26 cellular contexts compared by ENCODE assay signal in the genomic region with DNA sequence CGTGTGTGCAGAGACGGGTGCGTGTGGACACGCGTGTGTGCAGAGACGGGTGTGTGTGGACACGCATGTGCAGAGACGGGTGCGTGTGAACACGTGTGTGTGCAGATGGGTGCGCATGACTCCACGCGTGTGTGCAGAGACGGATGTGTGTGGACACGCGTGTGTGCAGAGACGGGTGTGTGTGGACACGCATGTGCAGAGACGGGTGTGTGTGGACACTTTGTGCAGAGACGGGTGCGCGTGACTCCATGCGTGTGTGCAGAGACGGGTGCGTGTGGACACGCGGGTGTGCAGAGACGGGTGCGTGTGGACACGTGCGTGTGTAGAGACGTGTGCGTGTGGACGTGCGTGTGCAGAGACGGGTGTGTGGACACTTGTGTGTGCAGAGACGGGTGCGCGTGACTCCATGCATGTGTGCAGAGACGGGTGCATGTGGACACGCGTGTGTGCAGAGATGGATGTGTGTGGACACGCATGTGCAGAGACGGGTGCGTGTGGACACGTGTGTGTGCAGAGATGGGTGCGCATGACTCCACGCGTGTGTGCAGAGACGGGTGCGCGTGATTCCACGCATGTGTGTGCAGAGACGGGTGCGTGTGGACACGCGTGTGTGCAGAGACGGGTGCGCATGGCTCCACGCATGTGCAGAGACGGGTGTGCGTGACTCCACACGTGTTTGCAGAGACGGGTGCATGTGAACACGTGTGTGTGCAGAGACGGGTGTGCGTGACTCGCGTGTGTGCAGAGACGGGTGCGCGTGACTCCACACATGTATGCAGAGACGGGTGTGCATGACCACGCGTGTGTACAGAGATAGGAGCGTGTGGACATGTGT. TPM values are rescaled to one million over a fixed set of nuclear protein-coding genes. Genes with fewer than 3 reads are reported as not detected.
A peak's percentile ranks its signal among the peaks of the same experiment; 100 is the strongest.
DNase-seq lines count a peak whose midpoint lies in the region; ATAC-seq, FAIRE-seq and TF ChIP-seq lines count a peak whose summit lies in the region.
"Had no signal": no experiment of that assay in that cellular context is flagged by ENCODE, and none has a peak within 500 bp of the region (broad histone marks: within the 10 kb centered on the region; RNA-seq: fewer than 3 reads in every experiment).

No MANE protein-coding gene starts in this region.

- H4K20me1 ChIP-seq in HCT116 (ENCODE audit: insufficient read depth) (no peaks in the 10 kb centered on the region), HepG2 (ENCODE audit: insufficient read depth, low read length) (no peaks in the 10 kb centered on the region)

- peaks cover 0 to 5% of the 10 kb centered on the region in 2 experiments; a peak in 1 of 4 replicates for H3K4me1 ChIP-seq in HCT116 (ENCODE audit: control insufficient read depth in 1 of 2, insufficient read depth in 2 of 2, low read length in 2 of 2)
- H3K4me1 ChIP-seq in HepG2 (ENCODE audit: insufficient read depth, low read length): peaks cover 75% of the 10 kb centered on the region

- intact Hi-C loops in HCT116 (cut with micrococcal nuclease): no loop called here
- intact Hi-C loops in HepG2 (cut with micrococcal nuclease; ENCODE audit: unreplicated experiment): no loop called here

- H3K4me3 ChIP-seq in HCT116 (replicated peaks in 1 of 2; ENCODE audit: low read depth in 1 of 2, low read length in 2 of 2): no peak overlapping the region
- H3K4me3 ChIP-seq in HepG2 (replicated peaks in 1 of 3; ENCODE audit: insufficient read depth in 1 of 3, low read depth in 2 of 3, low read length in 3 of 3): no peak overlapping the region; a peak in 1 of 6 replicates
- H3K4me3 ChIP-seq: A549; BLaER1 treated with 17β-estradiol and CSF1 and Interleukin-3, amounts not matched to agents 10 nM and 100 nM; MG63; SJCRH30 had no signal

- TF ChIP-seq EP300 in HepG2 (IDR thresholded peaks at IDR 0.05; ENCODE audit: low read depth in 2 of 2, low read length in 2 of 2) (no peak), HepG2 (CRISPR knock-in tag; IDR thresholded peaks at IDR 0.05; ENCODE audit: borderline replicate concordance) (no peak)

- no peaks in the 10 kb centered on the region for H3K36me3 Mint-ChIP-seq in progenitor cell of endocrine pancreas (ENCODE audit: insufficient read depth)

- peaks cover 4% of the 10 kb centered on the region for H3K4me1 Mint-ChIP-seq in progenitor cell of endocrine pancreas (ENCODE audit: low read depth)

- TF ChIP-seq RAD21 in HCT116 (IDR thresholded peaks at IDR 0.05; ENCODE audit: low read depth): no peak
- TF ChIP-seq RAD21 in HepG2 (CRISPR knock-in tag; IDR thresholded peaks at IDR 0.05): no peak

- POLR2A ChIA-PET in HCT116 (lab: Charles Lee) (no interaction called here), RWPE1 (lab: Yijun Ruan, JAX; ENCODE audit: low non-redundant PET) (no interaction called here), HepG2 (lab: Yijun Ruan, JAX) (interaction anchor here (0.9 to 20.8 kb wide), 6 partner anchors 9 to 76 kb away, joined by 3 to 270 read pairs (median 4); no protein-coding TSS in a partner anchor)

- in situ Hi-C loops in HepG2 (cut with HindIII; ENCODE audit: extremely low pct_ligation_motif_present, low pct_unique_long_range_greater_than_20kb): no loop called here

- H3K9me3 ChIP-seq in HCT116 (ENCODE audit: control insufficient read depth in 1 of 2, insufficient read depth in 1 of 2, low read depth in 1 of 2, low read length in 2 of 2) (peaks cover 0 to 21% of the 10 kb centered on the region in 2 experiments; a peak in 1 of 4 replicates), HepG2 (ENCODE audit: low read length) (no peaks in the 10 kb centered on the region)
- H3K9me3 ChIP-seq: A549, MG63, SJCRH30 had no signal

- H3K4me2 ChIP-seq in HCT116 (ENCODE audit: low read length) (no peak overlapping the region), HepG2 (ENCODE audit: low read depth, low read length) (peak overlapping the region; percentile 81; the same call in 1 of the 2 replicates)
- H3K4me2 ChIP-seq: A549; BLaER1 treated with 17β-estradiol and CSF1 and Interleukin-3, amounts not matched to agents 10 nM and 100 nM had no signal

- no peaks in the 10 kb centered on the region for H3K9me3 Mint-ChIP-seq in progenitor cell of endocrine pancreas (ENCODE audit: low read depth)
- H3K9me3 Mint-ChIP-seq: CD4-positive, alpha-beta T cell had no signal

- H3K9ac ChIP-seq in HCT116 (ENCODE audit: low read length): no peak overlapping the region
- no peak overlapping the region for H3K9ac ChIP-seq in HepG2 (ENCODE audit: insufficient read depth, low read depth, low read length)
- H3K9ac ChIP-seq: BLaER1 treated with 17β-estradiol and CSF1 and Interleukin-3, amounts not matched to agents 10 nM and 100 nM had no signal

- H3K36me3 ChIP-seq in HCT116 (ENCODE audit: control insufficient read depth in 1 of 2, insufficient read depth in 2 of 2, low read length in 2 of 2): no peaks in the 10 kb centered on the region
- H3K36me3 ChIP-seq in HepG2 (replicated peaks in 1 of 2; ENCODE audit: control insufficient read depth in 1 of 2, insufficient read depth in 2 of 2, low read length in 2 of 2): no peaks in the 10 kb centered on the region
- H3K36me3 ChIP-seq: BLaER1 treated with 17β-estradiol and CSF1 and Interleukin-3, amounts not matched to agents 10 nM and 100 nM; MG63; SJCRH30 had no signal

- TF ChIP-seq POLR2A in HCT116 (IDR thresholded peaks at IDR 0.05; ENCODE audit: borderline replicate concordance, extremely low read depth, insufficient read depth, insufficient read length) (no peak), HepG2 (IDR thresholded peaks at IDR 0.05; ENCODE audit: insufficient read depth in 1 of 2, low read depth in 2 of 2, low read length in 2 of 2) (no peak)

- H3K27me3 ChIP-seq in HCT116 (ENCODE audit: insufficient read depth, low read length): no peaks in the 10 kb centered on the region
- no peaks in the 10 kb centered on the region; a peak in 1 of 5 replicates for H3K27me3 ChIP-seq in HepG2 (ENCODE audit: control insufficient read depth in 1 of 2, insufficient read depth in 2 of 2, low read length in 2 of 2)
- H3K27me3 ChIP-seq: MG63 had no signal

- BruUV-seq in HCT116 (replicated peaks; lab: Mats Ljungman, UMichigan): no TSS peak
- no TSS peak for BruUV-seq in HepG2 (replicated peaks; lab: Mats Ljungman, UMichigan)

- WGBS in HepG2 (ENCODE audit: low lambda C conversion rate): 96% methylated on average over 76 of the region's 76 CpGs

- RAD21 ChIA-PET in HCT116 (lab: Charles Lee; ENCODE audit: low non-redundant PET in 1 of 2, low total read pairs in 2 of 2, uncharacterized antibody in 2 of 2, unreplicated experiment in 2 of 2): no interaction called here

- TF ChIP-seq CTCF in HCT116 (IDR thresholded peaks at IDR 0.05 in 2 of 3, conservative IDR thresholded peaks at IDR 0.05 in 1 of 3; ENCODE audit: borderline replicate concordance in 1 of 3, insufficient read depth in 1 of 3, low read depth in 2 of 3, low read length in 2 of 3) (no peak), RWPE1 (conservative IDR thresholded peaks at IDR 0.05; ENCODE audit: low read depth) (no peak), HepG2 (CRISPR knock-in tag; IDR thresholded peaks at IDR 0.05) (no peak), progenitor cell of endocrine pancreas (IDR thresholded peaks at IDR 0.05; ENCODE audit: unreplicated experiment) (no peak)

- H3K27ac Mint-ChIP-seq in progenitor cell of endocrine pancreas: no peak overlapping the region
- H3K27ac Mint-ChIP-seq: CD4-positive, alpha-beta T cell had no signal

- FAIRE-seq in HepG2 (lab: Jason Lieb, UNC): no peak
- FAIRE-seq: A549, D721Med had no signal

- H2AFZ ChIP-seq in HCT116 (ENCODE audit: low read depth, low read length, poor library complexity, severe bottlenecking) (no peak overlapping the region), HepG2 (ENCODE audit: low read length) (no peak overlapping the region)

- CTCF ChIA-PET in HCT116 (lab: Charles Lee): no interaction called here
- CTCF ChIA-PET in RWPE1 (lab: Yijun Ruan, JAX): no interaction called here
- CTCF ChIA-PET in HepG2 (lab: Yijun Ruan, JAX; ENCODE audit: low intra/inter-chr PET ratio, low total read pairs): no interaction called here

- H3K27ac ChIP-seq in HCT116 (ENCODE audit: low read depth, low read length): peak overlapping the region; percentile 4; the same call in 1 of the 2 replicates
- H3K27ac ChIP-seq in RWPE1: peak overlapping the region; percentile 50; the same call in 1 of the 2 replicates
- no peak overlapping the region for H3K27ac ChIP-seq in HepG2 (ENCODE audit: extremely low read length, insufficient read depth, low read length)
- H3K27ac ChIP-seq: A549; BLaER1 treated with 17β-estradiol and CSF1 and Interleukin-3, amounts not matched to agents 10 nM and 100 nM; SJCRH30 had no signal

- DNase-seq in HCT116 (ENCODE audit: low read depth, low spot score): no peak
- no peak for DNase-seq in RWPE1 (ENCODE audit: low spot score)
- no peak for DNase-seq in HepG2 (ENCODE audit: low spot score)
- no peak for DNase-seq in progenitor cell of endocrine pancreas (ENCODE audit: low spot score, unreplicated experiment)
- DNase-seq in retina: no peak
- DNase-seq: AML-193; CD4-positive, alpha-beta T cell; GOT3; HCEC 1CT; KBM-7; MG63; NCI-H1105 treated with DMSO at 0.1 percent for 48 hours; NCI-H146; NCI-H1930; NCI-H446; NCI-H524 treated with DMSO at 0.1 percent for 48 hours; NCI-H774; NK-92 treated with Interleukin-12 subunit alpha and Interleukin-12 subunit beta, amount 100 ng/mL, for 24 hours; PC-3; SJCRH30 had no signal

- no peaks in the 10 kb centered on the region for H3K79me2 ChIP-seq in HCT116 (ENCODE audit: insufficient read depth, low read length)
- peaks cover 3% of the 10 kb centered on the region for H3K79me2 ChIP-seq in HepG2 (ENCODE audit: insufficient read depth, low read length)

- ATAC-seq in HCT116 (no peak), HepG2 (no peak)
- ATAC-seq: A549, PC-3, Right ventricle myocardium inferior, SK-N-SH treated with all-trans-retinoic acid at 6 μM for 48 hours had no signal

- H3K9me2 ChIP-seq in HCT116 (ENCODE audit: insufficient read depth): no peaks in the 10 kb centered on the region

- H3K27me3 Mint-ChIP-seq in progenitor cell of endocrine pancreas: peaks cover 3% of the 10 kb centered on the region
- H3K27me3 Mint-ChIP-seq: CD4-positive, alpha-beta T cell had no signal

- H3K4me3 Mint-ChIP-seq in progenitor cell of endocrine pancreas (ENCODE audit: low read depth): no peak overlapping the region
- H3K4me3 Mint-ChIP-seq: CD4-positive, alpha-beta T cell had no signal

RNA-seq across cellular contexts. Expression of gene CD7, which starts 1.6 kb away (rescaled TPM):
- total RNA-seq in HCT116 (2021; ENCODE audit: unreplicated experiment) (0.61 TPM), HepG2 (2016; rRNA removed; fragmentation: Illumina TruSeq; extraction: Trizol) (29.7 and 67.6 TPM in 2 replicates), progenitor cell of endocrine pancreas (0.31 and 0.46 TPM in 2 replicates)
- 0.08 and 0.39 TPM in 2 replicates for polyA plus RNA-seq in HCT116 (2012)
- total RNA-seq in HepG2 (2016; cell fraction: cytosol; rRNA removed; fragmentation: Illumina TruSeq; extraction: Trizol; ENCODE audit: low read depth): 23.3 and 25.5 TPM in 2 replicates
- 24.7 and 74.3 TPM in 2 replicates for total RNA-seq in HepG2 (2016; cell fraction: insoluble cytoplasmic fraction; rRNA removed; fragmentation: Illumina TruSeq; extraction: Trizol)
- total RNA-seq in HepG2 (2016; cell fraction: membrane; rRNA removed; fragmentation: Illumina TruSeq; extraction: Trizol): 36.8 and 47.2 TPM in 2 replicates
- 53.2 and 64.7 TPM in 2 replicates for total RNA-seq in HepG2 (2016; cell fraction: nucleus; rRNA removed; fragmentation: Illumina TruSeq; extraction: Trizol)
- polyA plus RNA-seq in HepG2 (2011; rRNA removed): 72.7 and 76.4 TPM in 2 replicates
- 34.4 and 89.4 TPM in 2 replicates for polyA plus RNA-seq in HepG2 (2011; cell fraction: cytosol; rRNA removed)
- polyA plus RNA-seq in HepG2 (2011; cell fraction: nucleus; rRNA removed): 127 and 155 TPM in 2 replicates
- polyA plus RNA-seq in HepG2 (2012): 46.2 and 62.8 TPM in 2 replicates
- polyA plus RNA-seq in HepG2 (2016; cell fraction: cytosol; fragmentation: Illumina TruSeq; extraction: Trizol; ENCODE audit: low read depth): 56.5 and 63.8 TPM in 2 replicates
- polyA plus RNA-seq in HepG2 (2016; cell fraction: insoluble cytoplasmic fraction; fragmentation: Illumina TruSeq; extraction: Trizol; ENCODE audit: low read depth): 56.7 and 68.4 TPM in 2 replicates
- polyA plus RNA-seq in HepG2 (2016; cell fraction: membrane; fragmentation: Illumina TruSeq; extraction: Trizol; ENCODE audit: low read depth): 78.3 and 78.6 TPM in 2 replicates
- 226 and 244 TPM in 2 replicates for polyA plus RNA-seq in HepG2 (2016; cell fraction: nucleus; fragmentation: Illumina TruSeq; extraction: Trizol; ENCODE audit: insufficient read depth, low read depth)
- 43.3 TPM in 1 of 2 replicates, not detected in the other for polyA minus RNA-seq in HepG2 (2011; rRNA and poly(A)+ RNA removed; ENCODE audit: low replicate concordance)
- 31.0 and 32.1 TPM in 2 replicates for polyA minus RNA-seq in HepG2 (2011; cell fraction: cytosol; rRNA and poly(A)+ RNA removed)
- 7.9 and 8.8 TPM in 2 replicates for polyA minus RNA-seq in HepG2 (2011; cell fraction: nucleus; rRNA and poly(A)+ RNA removed)
- total RNA-seq: HT-29 had no signal
- polyA plus RNA-seq: A549 had no signal

RNA-seq across cellular contexts. Expression of gene SECTM1, which starts 14.6 kb away (rescaled TPM):
- total RNA-seq in HCT116 (2021; ENCODE audit: unreplicated experiment) (6.8 TPM), HepG2 (2016; rRNA removed; fragmentation: Illumina TruSeq; extraction: Trizol) (2.4 and 5.3 TPM in 2 replicates), progenitor cell of endocrine pancreas (not detected in 2 replicates)
- polyA plus RNA-seq in HCT116 (2012): 6.8 and 8.8 TPM in 2 replicates
- 3.3 TPM in 2 replicates for total RNA-seq in HepG2 (2016; cell fraction: cytosol; rRNA removed; fragmentation: Illumina TruSeq; extraction: Trizol; ENCODE audit: low read depth)
- total RNA-seq in HepG2 (2016; cell fraction: insoluble cytoplasmic fraction; rRNA removed; fragmentation: Illumina TruSeq; extraction: Trizol): 3.0 and 5.5 TPM in 2 replicates
- 3.8 and 5.6 TPM in 2 replicates for total RNA-seq in HepG2 (2016; cell fraction: membrane; rRNA removed; fragmentation: Illumina TruSeq; extraction: Trizol)
- 6.9 and 7.3 TPM in 2 replicates for total RNA-seq in HepG2 (2016; cell fraction: nucleus; rRNA removed; fragmentation: Illumina TruSeq; extraction: Trizol)
- polyA plus RNA-seq in HepG2 (2011; rRNA removed): 3.5 and 4.2 TPM in 2 replicates
- 2.7 and 4.2 TPM in 2 replicates for polyA plus RNA-seq in HepG2 (2011; cell fraction: cytosol; rRNA removed)
- polyA plus RNA-seq in HepG2 (2011; cell fraction: nucleus; rRNA removed): 6.7 and 7.1 TPM in 2 replicates
- 5.0 and 7.2 TPM in 2 replicates for polyA plus RNA-seq in HepG2 (2012)
- 2.6 and 3.4 TPM in 2 replicates for polyA plus RNA-seq in HepG2 (2016; cell fraction: cytosol; fragmentation: Illumina TruSeq; extraction: Trizol; ENCODE audit: low read depth)
- polyA plus RNA-seq in HepG2 (2016; cell fraction: insoluble cytoplasmic fraction; fragmentation: Illumina TruSeq; extraction: Trizol; ENCODE audit: low read depth): 4.0 and 4.2 TPM in 2 replicates
- 4.3 and 4.7 TPM in 2 replicates for polyA plus RNA-seq in HepG2 (2016; cell fraction: membrane; fragmentation: Illumina TruSeq; extraction: Trizol; ENCODE audit: low read depth)
- 5.1 and 5.5 TPM in 2 replicates for polyA plus RNA-seq in HepG2 (2016; cell fraction: nucleus; fragmentation: Illumina TruSeq; extraction: Trizol; ENCODE audit: insufficient read depth, low read depth)
- 8.8 and 15.0 TPM in 2 replicates for polyA minus RNA-seq in HepG2 (2011; rRNA and poly(A)+ RNA removed; ENCODE audit: low replicate concordance)
- polyA minus RNA-seq in HepG2 (2011; cell fraction: cytosol; rRNA and poly(A)+ RNA removed): 1.9 and 2.6 TPM in 2 replicates
- 5.0 and 7.3 TPM in 2 replicates for polyA minus RNA-seq in HepG2 (2011; cell fraction: nucleus; rRNA and poly(A)+ RNA removed)

RNA-seq across cellular contexts. Expression of gene TEX19, which starts 40.1 kb away (rescaled TPM):
- total RNA-seq in HCT116 (2021; ENCODE audit: unreplicated experiment): 2.1 TPM
- polyA plus RNA-seq in HCT116 (2012): 2.2 and 2.8 TPM in 2 replicates
- total RNA-seq in HepG2 (2016; rRNA removed; fragmentation: Illumina TruSeq; extraction: Trizol): 1.3 and 1.8 TPM in 2 replicates
- total RNA-seq in HepG2 (2016; cell fraction: cytosol; rRNA removed; fragmentation: Illumina TruSeq; extraction: Trizol; ENCODE audit: low read depth): 0.61 and 0.62 TPM in 2 replicates
- 1.6 TPM in 2 replicates for total RNA-seq in HepG2 (2016; cell fraction: insoluble cytoplasmic fraction; rRNA removed; fragmentation: Illumina TruSeq; extraction: Trizol)
- 1.4 and 1.7 TPM in 2 replicates for total RNA-seq in HepG2 (2016; cell fraction: membrane; rRNA removed; fragmentation: Illumina TruSeq; extraction: Trizol)
- 0.31 and 0.50 TPM in 2 replicates for total RNA-seq in HepG2 (2016; cell fraction: nucleus; rRNA removed; fragmentation: Illumina TruSeq; extraction: Trizol)
- 4.9 and 6.0 TPM in 2 replicates for polyA plus RNA-seq in HepG2 (2011; rRNA removed)
- polyA plus RNA-seq in HepG2 (2011; cell fraction: cytosol; rRNA removed): 4.4 and 5.4 TPM in 2 replicates
- 1.8 TPM in 2 replicates for polyA plus RNA-seq in HepG2 (2011; cell fraction: nucleus; rRNA removed)
- 3.9 TPM in 2 replicates for polyA plus RNA-seq in HepG2 (2012)
- 0.29 and 0.36 TPM in 2 replicates for polyA plus RNA-seq in HepG2 (2016; cell fraction: cytosol; fragmentation: Illumina TruSeq; extraction: Trizol; ENCODE audit: low read depth)
- 1.2 and 1.6 TPM in 2 replicates for polyA plus RNA-seq in HepG2 (2016; cell fraction: insoluble cytoplasmic fraction; fragmentation: Illumina TruSeq; extraction: Trizol; ENCODE audit: low read depth)
- 0.61 and 0.72 TPM in 2 replicates for polyA plus RNA-seq in HepG2 (2016; cell fraction: membrane; fragmentation: Illumina TruSeq; extraction: Trizol; ENCODE audit: low read depth)
- polyA plus RNA-seq in HepG2 (2016; cell fraction: nucleus; fragmentation: Illumina TruSeq; extraction: Trizol; ENCODE audit: insufficient read depth, low read depth): 0.55 and 1.4 TPM in 2 replicates
- 1.6 and 8.6 TPM in 2 replicates for polyA minus RNA-seq in HepG2 (2011; rRNA and poly(A)+ RNA removed; ENCODE audit: low replicate concordance)
- polyA minus RNA-seq in HepG2 (2011; cell fraction: cytosol; rRNA and poly(A)+ RNA removed): 1.8 and 2.5 TPM in 2 replicates
- polyA minus RNA-seq in HepG2 (2011; cell fraction: nucleus; rRNA and poly(A)+ RNA removed): 0.26 and 0.50 TPM in 2 replicates
- 0.24 TPM in 1 of 2 replicates, not detected in the other for total RNA-seq in progenitor cell of endocrine pancreas
- total RNA-seq: CD4-positive, alpha-beta T cell; Right ventricle myocardium inferior had no signal

RNA-seq across cellular contexts. Expression of gene CSNK1D, which starts 45.5 kb away (rescaled TPM):
- total RNA-seq in HCT116 (2021; ENCODE audit: unreplicated experiment): 176 TPM
- 184 and 197 TPM in 2 replicates for polyA plus RNA-seq in HCT116 (2012)
- 28.4 and 31.5 TPM in 2 replicates for total RNA-seq in HepG2 (2016; rRNA removed; fragmentation: Illumina TruSeq; extraction: Trizol)
- total RNA-seq in HepG2 (2016; cell fraction: cytosol; rRNA removed; fragmentation: Illumina TruSeq; extraction: Trizol; ENCODE audit: low read depth): 19.2 and 20.4 TPM in 2 replicates
- 23.0 and 34.1 TPM in 2 replicates for total RNA-seq in HepG2 (2016; cell fraction: insoluble cytoplasmic fraction; rRNA removed; fragmentation: Illumina TruSeq; extraction: Trizol)
- 24.3 and 26.6 TPM in 2 replicates for total RNA-seq in HepG2 (2016; cell fraction: membrane; rRNA removed; fragmentation: Illumina TruSeq; extraction: Trizol)
- total RNA-seq in HepG2 (2016; cell fraction: nucleus; rRNA removed; fragmentation: Illumina TruSeq; extraction: Trizol): 42.8 and 45.6 TPM in 2 replicates
- polyA plus RNA-seq in HepG2 (2011; rRNA removed): 128 and 148 TPM in 2 replicates
- polyA plus RNA-seq in HepG2 (2011; cell fraction: cytosol; rRNA removed): 81.5 and 90.2 TPM in 2 replicates
- polyA plus RNA-seq in HepG2 (2011; cell fraction: nucleus; rRNA removed): 1,010 and 1,066 TPM in 2 replicates
- 164 and 234 TPM in 2 replicates for polyA plus RNA-seq in HepG2 (2012)
- polyA plus RNA-seq in HepG2 (2016; cell fraction: cytosol; fragmentation: Illumina TruSeq; extraction: Trizol; ENCODE audit: low read depth): 19.6 and 21.8 TPM in 2 replicates
- polyA plus RNA-seq in HepG2 (2016; cell fraction: insoluble cytoplasmic fraction; fragmentation: Illumina TruSeq; extraction: Trizol; ENCODE audit: low read depth): 71.8 and 89.7 TPM in 2 replicates
- 40.8 and 42.7 TPM in 2 replicates for polyA plus RNA-seq in HepG2 (2016; cell fraction: membrane; fragmentation: Illumina TruSeq; extraction: Trizol; ENCODE audit: low read depth)
- 316 and 342 TPM in 2 replicates for polyA plus RNA-seq in HepG2 (2016; cell fraction: nucleus; fragmentation: Illumina TruSeq; extraction: Trizol; ENCODE audit: insufficient read depth, low read depth)
- 78.0 and 103 TPM in 2 replicates for polyA minus RNA-seq in HepG2 (2011; rRNA and poly(A)+ RNA removed; ENCODE audit: low replicate concordance)
- 51.7 and 60.9 TPM in 2 replicates for polyA minus RNA-seq in HepG2 (2011; cell fraction: cytosol; rRNA and poly(A)+ RNA removed)
- 117 and 118 TPM in 2 replicates for polyA minus RNA-seq in HepG2 (2011; cell fraction: nucleus; rRNA and poly(A)+ RNA removed)
- total RNA-seq in progenitor cell of endocrine pancreas: 224 and 227 TPM in 2 replicates

RNA-seq across cellular contexts. Expression of gene UTS2R, which starts 52.6 kb away (rescaled TPM):
- total RNA-seq in HCT116 (2021; ENCODE audit: unreplicated experiment) (not detected), HepG2 (2016; rRNA removed; fragmentation: Illumina TruSeq; extraction: Trizol) (0.13 TPM in 1 of 2 replicates, not detected in the other), progenitor cell of endocrine pancreas (0.22 TPM in 2 replicates)
- 0.07 TPM in 1 of 2 replicates, not detected in the other for polyA plus RNA-seq in HCT116 (2012)
- not detected in 2 replicates for total RNA-seq in HepG2 (2016; cell fraction: cytosol; rRNA removed; fragmentation: Illumina TruSeq; extraction: Trizol; ENCODE audit: low read depth)
- 0.11 TPM in 1 of 2 replicates, not detected in the other for total RNA-seq in HepG2 (2016; cell fraction: insoluble cytoplasmic fraction; rRNA removed; fragmentation: Illumina TruSeq; extraction: Trizol)
- not detected in 2 replicates for total RNA-seq in HepG2 (2016; cell fraction: membrane; rRNA removed; fragmentation: Illumina TruSeq; extraction: Trizol)
- 0.38 TPM in 1 of 2 replicates, not detected in the other for total RNA-seq in HepG2 (2016; cell fraction: nucleus; rRNA removed; fragmentation: Illumina TruSeq; extraction: Trizol)
- polyA plus RNA-seq in HepG2 (2011; rRNA removed): 0.10 and 0.15 TPM in 2 replicates
- 0.08 and 0.12 TPM in 2 replicates for polyA plus RNA-seq in HepG2 (2011; cell fraction: cytosol; rRNA removed)
- 1.7 and 2.2 TPM in 2 replicates for polyA plus RNA-seq in HepG2 (2011; cell fraction: nucleus; rRNA removed)
- 0.19 and 0.20 TPM in 2 replicates for polyA plus RNA-seq in HepG2 (2012)
- polyA plus RNA-seq in HepG2 (2016; cell fraction: cytosol; fragmentation: Illumina TruSeq; extraction: Trizol; ENCODE audit: low read depth): not detected in 2 replicates
- 0.17 TPM in 1 of 2 replicates, not detected in the other for polyA plus RNA-seq in HepG2 (2016; cell fraction: insoluble cytoplasmic fraction; fragmentation: Illumina TruSeq; extraction: Trizol; ENCODE audit: low read depth)
- polyA plus RNA-seq in HepG2 (2016; cell fraction: membrane; fragmentation: Illumina TruSeq; extraction: Trizol; ENCODE audit: low read depth): not detected in 2 replicates
- polyA plus RNA-seq in HepG2 (2016; cell fraction: nucleus; fragmentation: Illumina TruSeq; extraction: Trizol; ENCODE audit: insufficient read depth, low read depth): not detected in 2 replicates
- 0.32 TPM in 1 of 2 replicates, not detected in the other for polyA minus RNA-seq in HepG2 (2011; rRNA and poly(A)+ RNA removed; ENCODE audit: low replicate concordance)
- polyA minus RNA-seq in HepG2 (2011; cell fraction: cytosol; rRNA and poly(A)+ RNA removed): not detected in 2 replicates
- polyA minus RNA-seq in HepG2 (2011; cell fraction: nucleus; rRNA and poly(A)+ RNA removed): 0.50 TPM in 1 of 2 replicates, not detected in the other
- total RNA-seq: CD4-positive, alpha-beta T cell; HT-29; PC-3 had no signal
- polyA plus RNA-seq: A549 had no signal

Comparison
In these comparisons a context has a peak if more than half of its experiments do, and no peak if none do; other contexts are left out.
1. RNA of gene CD7, which starts 1.6 kb away (total RNA-seq): 23.3 to 74.3 TPM in HepG2; 0.61 TPM in HCT116 (single experiment) and 0.31 to 0.46 TPM in progenitor cell of endocrine pancreas; every median in the first group is over 10 times any median in the second.
2. Of the 20 proteins assayed by ChIP-seq in both HepG2 and HCT116: peak only in HepG2: JUND; only in HCT116: none; in both: none; in neither: 19.